Comparison of ENCODE assay signal across 19 cellular contexts in the genomic region with DNA sequence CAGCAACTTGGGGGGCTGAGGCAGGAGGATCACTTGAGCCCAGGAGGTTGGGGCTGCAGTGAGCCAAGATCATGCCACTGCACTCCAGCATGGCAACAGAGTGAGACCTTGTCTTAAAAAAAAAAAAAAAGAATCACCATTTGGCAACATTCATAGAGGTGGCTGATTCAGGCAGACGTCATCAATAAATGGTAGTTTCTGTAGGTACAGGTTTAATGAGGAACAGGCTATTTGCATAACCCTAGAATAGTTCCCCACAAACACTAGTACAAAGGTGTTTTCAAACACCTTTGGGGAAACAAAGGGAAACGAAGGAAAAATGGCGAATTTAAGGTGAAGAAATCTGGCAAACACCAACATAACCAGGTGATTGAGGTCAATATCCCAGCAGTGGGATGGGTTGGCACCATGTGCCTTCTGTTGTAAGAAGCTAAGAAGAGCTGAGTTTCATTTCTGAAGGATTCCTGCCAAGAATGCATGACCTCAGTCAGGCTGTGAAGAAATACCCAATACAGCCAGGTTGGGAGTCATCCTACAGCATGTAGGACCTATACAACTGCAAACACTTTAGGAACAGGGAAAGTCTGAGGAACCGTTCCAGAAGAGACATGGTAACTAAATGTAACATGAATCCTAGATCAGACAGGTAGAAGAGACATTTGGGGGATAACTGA. TPM values are rescaled to one million over a fixed set of nuclear protein-coding genes. Genes with fewer than 3 reads are reported as not detected.
DNase-seq lines count a peak whose midpoint lies in the region; ATAC-seq lines count a peak whose summit lies in the region.
"Had no signal": no experiment of that assay in that cellular context is flagged by ENCODE, and none has a peak within 500 bp of the region (broad histone marks: within the 10 kb centered on the region; RNA-seq: fewer than 3 reads in every experiment).

No MANE protein-coding gene starts in this region.

- no peaks in the 10 kb centered on the region for H3K9me3 ChIP-seq in adipocyte (ENCODE audit: control insufficient read depth, low read length)
- H3K9me3 ChIP-seq: ascending aorta, SJSA1, thyroid gland had no signal

- H3K4me3 ChIP-seq in adipocyte (ENCODE audit: low read length): no peak overlapping the region
- H3K4me3 ChIP-seq: ascending aorta, coronary artery, SJSA1, skin epidermis, thyroid gland had no signal

- peaks cover 22% of the 10 kb centered on the region for H3K27me3 Mint-ChIP-seq in activated CD4-positive, alpha-beta T cell treated with anti-CD3 and anti-CD28 coated beads, Interleukin-2, amount 10 ng/mL, durations not matched to agents 24 days and 14 days

- no peaks in the 10 kb centered on the region for H3K36me3 Mint-ChIP-seq in activated CD4-positive, alpha-beta T cell treated with anti-CD3 and anti-CD28 coated beads, Interleukin-2, amount 10 ng/mL, durations not matched to agents 24 days and 14 days (ENCODE audit: low read depth)
- H3K36me3 Mint-ChIP-seq: CD8-positive, alpha-beta T cell had no signal

- H3K36me3 ChIP-seq in adipocyte (ENCODE audit: control insufficient read depth, insufficient read depth, low read length, severe bottlenecking): no peaks in the 10 kb centered on the region
- H3K36me3 ChIP-seq: ascending aorta, SJSA1, thyroid gland had no signal

- intact Hi-C loops in activated CD4-positive, alpha-beta T cell treated with anti-CD3 and anti-CD28 coated beads, Interleukin-2, amount 10 ng/mL, durations not matched to agents 24 days and 14 days (cut with micrococcal nuclease): no loop called here
- intact Hi-C loops in head of caudate nucleus (cut with DNase I): no loop called here

- peaks cover 18% of the 10 kb centered on the region for H3K4me1 Mint-ChIP-seq in activated CD4-positive, alpha-beta T cell treated with anti-CD3 and anti-CD28 coated beads, Interleukin-2, amount 10 ng/mL, durations not matched to agents 24 days and 14 days

- H3K27me3 ChIP-seq in adipocyte (replicated peaks; ENCODE audit: control insufficient read depth, insufficient read depth, low read length): peaks cover 4% of the 10 kb centered on the region
- H3K27me3 ChIP-seq: ascending aorta, thyroid gland had no signal

- H3K9me3 Mint-ChIP-seq in activated CD4-positive, alpha-beta T cell treated with anti-CD3 and anti-CD28 coated beads, Interleukin-2, amount 10 ng/mL, durations not matched to agents 24 days and 14 days: peaks cover under 1% of the 10 kb centered on the region
- H3K9me3 Mint-ChIP-seq: CD8-positive, alpha-beta T cell had no signal

- no peak overlapping the region for H3K4me3 Mint-ChIP-seq in activated CD4-positive, alpha-beta T cell treated with anti-CD3 and anti-CD28 coated beads, Interleukin-2, amount 10 ng/mL, durations not matched to agents 24 days and 14 days
- H3K4me3 Mint-ChIP-seq: CD8-positive, alpha-beta T cell had no signal

- H3K27ac Mint-ChIP-seq in activated CD4-positive, alpha-beta T cell treated with anti-CD3 and anti-CD28 coated beads, Interleukin-2, amount 10 ng/mL, durations not matched to agents 24 days and 14 days: no peak overlapping the region
- H3K27ac Mint-ChIP-seq: CD8-positive, alpha-beta T cell had no signal

- ATAC-seq in HG03442 (IDR thresholded peaks at IDR 0.05; ENCODE audit: unreplicated experiment) (no peak), GM18870 (IDR thresholded peaks at IDR 0.05; ENCODE audit: unreplicated experiment) (no peak)
- ATAC-seq: CD8-positive, alpha-beta T cell had no signal

- H3K9ac ChIP-seq in adipocyte (ENCODE audit: low read length): no peak overlapping the region

- DNase-seq in activated CD4-positive, alpha-beta T cell treated with anti-CD3 and anti-CD28 coated beads, Interleukin-2, amount 10 ng/mL, durations not matched to agents 24 days and 14 days: peak; percentile 43
- DNase-seq in activated CD4-positive, alpha-beta T cell treated with anti-CD3 and anti-CD28 coated beads, Interleukin-2, amount 50 U/mL, for 48 hours: no peak
- DNase-seq in adipocyte (ENCODE audit: low read depth): peak; percentile 63
- peak; percentile 10 for DNase-seq in fibroblast of the conjunctiva (ENCODE audit: low read depth)
- no peak for DNase-seq in head of caudate nucleus
- DNase-seq in AML-193 (lab: John Stamatoyannopoulos, UW): no peak
- DNase-seq: activated CD8-positive, alpha-beta memory T cell treated with anti-CD3 and anti-CD28 coated beads, Interleukin-2, amount 50 U/mL, for 48 hours; CD8-positive, alpha-beta T cell; GOT3; NCI-H187; T1000; thyroid gland had no signal

- peaks cover 12% of the 10 kb centered on the region for H3K4me1 ChIP-seq in adipocyte (ENCODE audit: control insufficient read depth, insufficient read depth, low read length)
- H3K4me1 ChIP-seq: ascending aorta, SJSA1 had no signal

RNA-seq across cellular contexts. Expression of a gene that starts 5.6 kb away (rescaled TPM):
- 0.19 and 0.21 TPM in 2 replicates for total RNA-seq in activated CD4-positive, alpha-beta T cell treated with anti-CD3 and anti-CD28 coated beads, Interleukin-2, amount 10 ng/mL, durations not matched to agents 24 days and 14 days
- total RNA-seq: ascending aorta, osteocyte, SJSA1 had no signal

Comparison
In these comparisons a context has a peak if more than half of its experiments do, and no peak if none do; other contexts are left out.
1. DNase-seq: peak in activated CD4-positive, alpha-beta T cell treated with anti-CD3 and anti-CD28 coated beads, Interleukin-2, amount 10 ng/mL, durations not matched to agents 24 days and 14 days (single experiment), adipocyte (single experiment) and fibroblast of the conjunctiva (single experiment); none in activated CD4-positive, alpha-beta T cell treated with anti-CD3 and anti-CD28 coated beads, Interleukin-2, amount 50 U/mL, for 48 hours (0 of 2), head of caudate nucleus (0 of 42) and AML-193 (0 of 2).